In genomic region chr1:217907504-217907903, GRCh38 we compare ENCODE assay signal across 21 cellular contexts.
DNase-seq lines count a peak whose midpoint lies in the region; ATAC-seq and TF ChIP-seq lines count a peak whose summit lies in the region.
"Had no signal": no experiment of that assay in that cellular context is flagged by ENCODE, and none has a peak within 500 bp of the region (broad histone marks: within the 10 kb centered on the region; RNA-seq: fewer than 3 reads in every experiment).

No MANE protein-coding gene starts in this region.

- H3K9me3 ChIP-seq in RWPE2 (ENCODE audit: severe bottlenecking) = no peaks in the 10 kb centered on the region
- H3K9me3 ChIP-seq: ascending aorta, colonic mucosa, heart left ventricle, SJCRH30, thoracic aorta had no signal

- H3K4me3 ChIP-seq in RWPE2 (ENCODE audit: severe bottlenecking) = no peak overlapping the region
- H3K4me3 ChIP-seq: ascending aorta, colonic mucosa, heart left ventricle, neural progenitor cell, SJCRH30, thoracic aorta had no signal

- H3K27me3 Mint-ChIP-seq in progenitor cell of endocrine pancreas = peaks cover 16% of the 10 kb centered on the region
- H3K27me3 Mint-ChIP-seq: B cell, IgD-negative memory B cell had no signal

- H3K4me1 Mint-ChIP-seq in progenitor cell of endocrine pancreas (ENCODE audit: low read depth) = no peaks in the 10 kb centered on the region
- no peaks in the 10 kb centered on the region for H3K4me1 Mint-ChIP-seq in stimulated activated effector memory CD8-positive, alpha-beta T cell treated with anti-CD3 and anti-CD28 coated beads, Interleukin-12 subunit alpha, Interleukin-12 subunit beta, amount 100 ng/mL, for 72 hours
- H3K4me1 Mint-ChIP-seq: B cell, IgD-negative memory B cell had no signal

- H3K27ac Mint-ChIP-seq in progenitor cell of endocrine pancreas = no peak overlapping the region
- H3K27ac Mint-ChIP-seq in stimulated activated effector memory CD8-positive, alpha-beta T cell treated with anti-CD3 and anti-CD28 coated beads, Interleukin-12 subunit alpha, Interleukin-12 subunit beta, amount 100 ng/mL, for 72 hours = no peak overlapping the region
- H3K27ac Mint-ChIP-seq: B cell, IgD-negative memory B cell, neural progenitor cell had no signal

- H3K9me3 Mint-ChIP-seq in progenitor cell of endocrine pancreas (ENCODE audit: low read depth) = no peaks in the 10 kb centered on the region
- H3K9me3 Mint-ChIP-seq in stimulated activated effector memory CD8-positive, alpha-beta T cell treated with anti-CD3 and anti-CD28 coated beads, Interleukin-12 subunit alpha, Interleukin-12 subunit beta, amount 100 ng/mL, for 72 hours = peaks cover 12% of the 10 kb centered on the region

- TF ChIP-seq CTCF in RWPE2 (IDR thresholded peaks at IDR 0.05; ENCODE audit: poor library complexity, severe bottlenecking) = no peak
- no peak for TF ChIP-seq CTCF in foreskin keratinocyte (conservative IDR thresholded peaks at IDR 0.05)
- no peak for TF ChIP-seq CTCF in progenitor cell of endocrine pancreas (IDR thresholded peaks at IDR 0.05; ENCODE audit: unreplicated experiment)

- intact Hi-C loops in left colon (cut with DNase I, micrococcal nuclease) = no loop called here

- no peak overlapping the region for H3K27ac ChIP-seq in RWPE2 (ENCODE audit: poor library complexity, severe bottlenecking)
- H3K27ac ChIP-seq in foreskin keratinocyte = no peak overlapping the region
- H3K27ac ChIP-seq: ascending aorta, colonic mucosa, heart left ventricle, neural progenitor cell, SJCRH30, thoracic aorta had no signal

- H3K4me3 Mint-ChIP-seq in progenitor cell of endocrine pancreas (ENCODE audit: low read depth) = no peak overlapping the region
- no peak overlapping the region for H3K4me3 Mint-ChIP-seq in stimulated activated effector memory CD8-positive, alpha-beta T cell treated with anti-CD3 and anti-CD28 coated beads, Interleukin-12 subunit alpha, Interleukin-12 subunit beta, amount 100 ng/mL, for 72 hours
- H3K4me3 Mint-ChIP-seq: B cell, IgD-negative memory B cell, neural progenitor cell had no signal

- peak; percentile 16 for DNase-seq in EH (ENCODE audit: low read depth)
- DNase-seq in HS-27A (ENCODE audit: low read depth) = peak; percentile 12
- no peak for DNase-seq in RWPE2 (ENCODE audit: low spot score)
- peak; percentile 1 to 29 for DNase-seq in foreskin keratinocyte
- DNase-seq in left colon = no peak
- no peak for DNase-seq in progenitor cell of endocrine pancreas (ENCODE audit: low spot score, unreplicated experiment)
- no peak for DNase-seq in stimulated activated effector memory CD8-positive, alpha-beta T cell treated with anti-CD3 and anti-CD28 coated beads, Interleukin-12 subunit alpha, Interleukin-12 subunit beta, amount 100 ng/mL, for 72 hours (ENCODE audit: low spot score in 2 of 2)
- DNase-seq: activated CD4-positive, CD25-positive, alpha-beta regulatory T cell treated with anti-CD3 and anti-CD28 coated beads, Interleukin-2, amount 50 U/mL, for 72 hours; activated gamma-delta T cell treated with Interleukin-2 at 50 U/mL for 16 hours; colonic mucosa; heart left ventricle; midbrain; right cardiac atrium; SJCRH30; stimulated activated CD4-positive, alpha-beta T cell treated with anti-CD3 and anti-CD28 coated beads, Interleukin-1b, Interleukin-23, amount 100 ng/mL, for 48 hours had no signal

- no peaks in the 10 kb centered on the region for H3K36me3 ChIP-seq in RWPE2 (ENCODE audit: low read depth)
- H3K36me3 ChIP-seq: ascending aorta, colonic mucosa, heart left ventricle, neural progenitor cell, SJCRH30, thoracic aorta had no signal

- H3K27me3 ChIP-seq in RWPE2 (ENCODE audit: insufficient read depth, poor library complexity, severe bottlenecking) (no peaks in the 10 kb centered on the region), foreskin keratinocyte (no peaks in the 10 kb centered on the region)
- H3K27me3 ChIP-seq: ascending aorta, colonic mucosa, heart left ventricle, neural progenitor cell, SJCRH30 had no signal

- H3K4me1 ChIP-seq in RWPE2 (ENCODE audit: insufficient read depth, poor library complexity, severe bottlenecking) (no peaks in the 10 kb centered on the region), foreskin keratinocyte (no peaks in the 10 kb centered on the region)
- H3K4me1 ChIP-seq: ascending aorta, colonic mucosa, heart left ventricle, neural progenitor cell, SJCRH30 had no signal

- ATAC-seq in RWPE2 (ENCODE audit: low read depth) = peak; percentile 45; the same call in 1 of the 3 replicates
- ATAC-seq in foreskin keratinocyte = peak; percentile 49
- ATAC-seq in left colon = no peak
- ATAC-seq in GM21825 (IDR thresholded peaks at IDR 0.05; ENCODE audit: unreplicated experiment) = no peak
- no peak for ATAC-seq in stimulated activated effector memory CD8-positive, alpha-beta T cell treated with anti-CD3 and anti-CD28 coated beads, Interleukin-12 subunit alpha, Interleukin-12 subunit beta, amount 100 ng/mL, for 72 hours
- ATAC-seq: heart left ventricle, right cardiac atrium had no signal

- H3K36me3 Mint-ChIP-seq in progenitor cell of endocrine pancreas (ENCODE audit: insufficient read depth) = no peaks in the 10 kb centered on the region
- no peaks in the 10 kb centered on the region for H3K36me3 Mint-ChIP-seq in stimulated activated effector memory CD8-positive, alpha-beta T cell treated with anti-CD3 and anti-CD28 coated beads, Interleukin-12 subunit alpha, Interleukin-12 subunit beta, amount 100 ng/mL, for 72 hours
- H3K36me3 Mint-ChIP-seq: neural progenitor cell had no signal

Comparison
In these comparisons a context has a peak if more than half of its experiments do, and no peak if none do; other contexts are left out.
1. DNase-seq: peak in EH (single experiment), HS-27A (single experiment) and foreskin keratinocyte (2 of 2); none in RWPE2 (single experiment), left colon (0 of 2), progenitor cell of endocrine pancreas (single experiment) and stimulated activated effector memory CD8-positive, alpha-beta T cell treated with anti-CD3 and anti-CD28 coated beads, Interleukin-12 subunit alpha, Interleukin-12 subunit beta, amount 100 ng/mL, for 72 hours (0 of 2).
2. ATAC-seq: peak in RWPE2 (single experiment) and foreskin keratinocyte (single experiment); none in left colon (single experiment), GM21825 (single experiment) and stimulated activated effector memory CD8-positive, alpha-beta T cell treated with anti-CD3 and anti-CD28 coated beads, Interleukin-12 subunit alpha, Interleukin-12 subunit beta, amount 100 ng/mL, for 72 hours (single experiment).